In the genomic region with DNA sequence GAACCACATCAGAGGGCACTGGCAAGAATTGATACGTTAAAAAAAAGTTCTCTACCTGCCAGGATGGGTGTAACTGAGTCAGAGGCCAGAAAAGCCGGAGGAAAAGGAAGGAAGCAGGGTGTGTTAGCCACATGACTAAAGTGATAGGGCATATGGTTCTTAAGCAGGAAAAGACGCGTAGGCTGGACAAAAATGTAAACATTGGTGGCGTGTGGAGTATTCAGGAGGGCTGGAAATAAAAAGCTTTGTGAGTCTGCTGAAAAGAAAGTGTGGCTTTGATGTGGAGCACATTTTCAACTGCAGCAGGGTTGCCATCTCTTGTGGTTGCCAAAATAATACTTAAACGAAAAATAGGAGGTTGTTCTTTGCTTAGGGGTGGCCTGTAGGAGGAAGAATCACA, we compare ENCODE assay signal across 1 cellular context.
TF ChIP-seq lines count a peak whose summit lies in the region.

No MANE protein-coding gene starts in this region.

TF ChIP-seq in IMR-90, 13 proteins besides CTCF, POLR2A, EP300 and RAD21 (continued from another document):
- no peak for TF ChIP-seq ELK1 (IDR thresholded peaks at IDR 0.05; ENCODE audit: borderline replicate concordance, low read depth, low read length)
- no peak for TF ChIP-seq RCOR1 (IDR thresholded peaks at IDR 0.05; ENCODE audit: insufficient replicate concordance, low read length)
- peak; percentile 26; the same call in 1 of the 2 replicates for TF ChIP-seq MAZ (IDR thresholded peaks at IDR 0.05; ENCODE audit: borderline replicate concordance, low read depth, low read length)
- peak; percentile 58; the same call in 1 of the 2 replicates for TF ChIP-seq BHLHE40 (IDR thresholded peaks at IDR 0.05; ENCODE audit: low read depth, low read length)
